Comparison of ENCODE assay signal across 31 cellular contexts in genomic region chr10:129547583-129547982, GRCh38.
"Had no signal": no experiment of that assay in that cellular context is flagged by ENCODE, and none has a peak within 500 bp of the region (broad histone marks: within the 10 kb centered on the region; RNA-seq: fewer than 3 reads in every experiment).

No MANE protein-coding gene starts in this region.

- H3K36me3 ChIP-seq: adrenal gland, breast epithelium, esophagus squamous epithelium, left lung, neutrophil, pancreas, thoracic aorta had no signal

- H3K4me3 Mint-ChIP-seq: activated CD8-positive, alpha-beta T cell treated with anti-CD3 and anti-CD28 coated beads, Interleukin-2, amount 10 ng/mL, durations not matched to agents 7 days and 5 days; activated naive CD4-positive, alpha-beta T cell treated with anti-CD3 and anti-CD28 coated beads, Interleukin-2, amount 50 U/mL, for 24 hours; endodermal cell; immature natural killer cell; mesothelial cell of epicardium; natural killer cell treated with Interleukin-12 subunit alpha and Interleukin-12 subunit beta and Interleukin-15 and Interleukin-18, amount 100 ng/mL, for 72 hours; type B pancreatic cell had no signal

- H3K9me3 Mint-ChIP-seq: activated naive CD4-positive, alpha-beta T cell treated with anti-CD3 and anti-CD28 coated beads, Interleukin-2, amount 50 U/mL, for 24 hours; endodermal cell; immature natural killer cell; mesothelial cell of epicardium; natural killer cell treated with Interleukin-12 subunit alpha and Interleukin-12 subunit beta and Interleukin-15 and Interleukin-18, amount 100 ng/mL, for 72 hours; type B pancreatic cell had no signal

- DNase-seq: activated CD4-positive, alpha-beta T cell treated with anti-CD3 and anti-CD28 coated beads for 1 hour; activated CD4-positive, alpha-beta T cell treated with anti-CD3 and anti-CD28 coated beads, Interleukin-2, amount 50 U/mL, for 1 hour; activated CD8-positive, alpha-beta T cell treated with anti-CD3 and anti-CD28 coated beads, Interleukin-2, amount 10 ng/mL, durations not matched to agents 7 days and 5 days; activated gamma-delta T cell treated with Interleukin-2 at 50 U/mL for 16 hours; activated T-cell treated with anti-CD3 and anti-CD28 coated beads, Interleukin-2, amount 50 U/mL, for 1 hour; adrenal gland; cerebellar nuclear complex; cortex of kidney; endodermal cell; esophagus squamous epithelium; foreskin fibroblast; immature natural killer cell; kidney glomerular epithelial cell; left lung; pancreas; stimulated activated CD4-positive, alpha-beta T cell treated with anti-CD3 and anti-CD28 coated beads, Interleukin-15, amount 100 ng/mL, for 24 hours; stimulated activated CD4-positive, alpha-beta T cell treated with anti-CD3 and anti-CD28 coated beads, Interleukin-2, amount 100 ng/mL, for 48 hours; stimulated activated CD8-positive, alpha-beta memory T cell treated with anti-CD3 and anti-CD28 coated beads, Interleukin-4, amount 100 ng/mL, for 48 hours; stimulated activated naive CD4-positive, alpha-beta T cell; T-helper 1 cell had no signal

- H3K4me1 Mint-ChIP-seq: activated naive CD4-positive, alpha-beta T cell treated with anti-CD3 and anti-CD28 coated beads, Interleukin-2, amount 50 U/mL, for 24 hours had no signal

- H3K27ac Mint-ChIP-seq: activated CD8-positive, alpha-beta T cell treated with anti-CD3 and anti-CD28 coated beads, Interleukin-2, amount 10 ng/mL, durations not matched to agents 7 days and 5 days; activated naive CD4-positive, alpha-beta T cell treated with anti-CD3 and anti-CD28 coated beads, Interleukin-2, amount 50 U/mL, for 24 hours; endodermal cell; immature natural killer cell; mesothelial cell of epicardium; natural killer cell treated with Interleukin-12 subunit alpha and Interleukin-12 subunit beta and Interleukin-15 and Interleukin-18, amount 100 ng/mL, for 72 hours; type B pancreatic cell had no signal

- ATAC-seq: activated CD8-positive, alpha-beta T cell treated with anti-CD3 and anti-CD28 coated beads, Interleukin-2, amount 10 ng/mL, durations not matched to agents 7 days and 5 days; left lung; natural killer cell treated with Interleukin-12 subunit alpha and Interleukin-12 subunit beta and Interleukin-15 and Interleukin-18, amount 100 ng/mL, for 72 hours; pancreas; sciatic nerve had no signal

- H3K27me3 ChIP-seq: adrenal gland, breast epithelium, esophagus squamous epithelium, left lung, neutrophil, pancreas had no signal

- H3K27me3 Mint-ChIP-seq: activated naive CD4-positive, alpha-beta T cell treated with anti-CD3 and anti-CD28 coated beads, Interleukin-2, amount 50 U/mL, for 24 hours; natural killer cell treated with Interleukin-12 subunit alpha and Interleukin-12 subunit beta and Interleukin-15 and Interleukin-18, amount 100 ng/mL, for 72 hours; type B pancreatic cell had no signal

- H3K36me3 Mint-ChIP-seq: natural killer cell treated with Interleukin-12 subunit alpha and Interleukin-12 subunit beta and Interleukin-15 and Interleukin-18, amount 100 ng/mL, for 72 hours had no signal

- H3K4me1 ChIP-seq: adrenal gland, breast epithelium, left lung, pancreas had no signal

- H3K27ac ChIP-seq: adrenal gland, breast epithelium, esophagus squamous epithelium, left lung, neutrophil, pancreas, thoracic aorta had no signal

- H3K4me3 ChIP-seq: adrenal gland, breast epithelium, esophagus squamous epithelium, left lung, pancreas, smooth muscle cell, thoracic aorta had no signal

- H3K9me3 ChIP-seq: adrenal gland, breast epithelium, esophagus squamous epithelium, left lung, neutrophil, pancreas, thoracic aorta had no signal

- FAIRE-seq: astrocyte, pancreas, TTC549 had no signal
